ENCODE assay signal across 8 cellular contexts in genomic region chr2:20635698-20636584, GRCh38. TPM values are rescaled to one million over a fixed set of nuclear protein-coding genes. Genes with fewer than 3 reads are reported as not detected.
DNase-seq lines count a peak whose midpoint lies in the region; ATAC-seq and TF ChIP-seq lines count a peak whose summit lies in the region.

No MANE protein-coding gene starts in this region.

- H3K36me3 Mint-ChIP-seq in endodermal cell (ENCODE audit: low read depth) = peaks cover 9% of the 10 kb centered on the region
- H3K36me3 Mint-ChIP-seq in memory B cell = peaks cover 14% of the 10 kb centered on the region
- peaks cover 10% of the 10 kb centered on the region for H3K36me3 Mint-ChIP-seq in stimulated activated effector memory CD8-positive, alpha-beta T cell treated with anti-CD3 and anti-CD28 coated beads, Interleukin-12 subunit alpha, Interleukin-12 subunit beta, amount 100 ng/mL, for 72 hours

- TF ChIP-seq CTCF in endodermal cell (conservative IDR thresholded peaks at IDR 0.05) = peak; percentile 98

- H3K27me3 ChIP-seq in endodermal cell (ENCODE audit: control insufficient read depth, insufficient read depth, low read length, poor library complexity, severe bottlenecking) = no peaks in the 10 kb centered on the region

- peak overlapping the region; percentile 47 for H3K9ac ChIP-seq in endodermal cell (ENCODE audit: extremely low read depth, low read length, poor library complexity, severe bottlenecking)

- WGBS in endodermal cell (ENCODE audit: insufficient coverage in 1 of 2, insufficient read length in 1 of 2), 2 experiments = 39 to 59% methylated on average over 17 to 32 of the region's 32 CpGs

- no peaks in the 10 kb centered on the region for H3K4me1 ChIP-seq in endodermal cell (ENCODE audit: control insufficient read depth, insufficient read depth, low read length)

- H3K27ac ChIP-seq in endodermal cell (ENCODE audit: low read depth, low read length) = peak overlapping the region; percentile 74

- H3K4me1 Mint-ChIP-seq in endodermal cell = peaks cover 18% of the 10 kb centered on the region
- peaks cover 7% of the 10 kb centered on the region for H3K4me1 Mint-ChIP-seq in memory B cell
- peaks cover 10% of the 10 kb centered on the region for H3K4me1 Mint-ChIP-seq in stimulated activated effector memory CD8-positive, alpha-beta T cell treated with anti-CD3 and anti-CD28 coated beads, Interleukin-12 subunit alpha, Interleukin-12 subunit beta, amount 100 ng/mL, for 72 hours

- H3K9me3 ChIP-seq in endodermal cell (ENCODE audit: control insufficient read depth, low read length) = no peaks in the 10 kb centered on the region

- peak in 5 of 6 experiments; percentile 4 to 17 (median 6) for DNase-seq in stimulated activated naive CD4-positive, alpha-beta T cell (lab: John Stamatoyannopoulos, UW)
- no peak for DNase-seq in stimulated activated naive CD4-positive, alpha-beta T cell treated with Interleukin-2 at 50 U/mL for 16 hours (lab: John Stamatoyannopoulos, UW)
- peak; percentile 63 for DNase-seq in NCI-H2081 treated with DMSO at 0.1 percent for 48 hours (lab: John Stamatoyannopoulos, UW)
- DNase-seq in endodermal cell = peak; percentile 98
- peak; percentile 52 to 75 for DNase-seq in memory B cell (ENCODE audit: low spot score in 2 of 2)
- DNase-seq in stimulated activated effector memory CD8-positive, alpha-beta T cell treated with anti-CD3 and anti-CD28 coated beads, Interleukin-12 subunit alpha, Interleukin-12 subunit beta, amount 100 ng/mL, for 72 hours (ENCODE audit: low spot score in 2 of 2) = peak; percentile 56 to 77

- no peak overlapping the region for H3K4me3 ChIP-seq in endodermal cell (ENCODE audit: low read length)

- no peaks in the 10 kb centered on the region for H3K27me3 Mint-ChIP-seq in endodermal cell (ENCODE audit: insufficient read depth)
- H3K27me3 Mint-ChIP-seq in memory B cell = no peaks in the 10 kb centered on the region

- H3K36me3 ChIP-seq in endodermal cell (ENCODE audit: control insufficient read depth, insufficient read depth, low read length) = peaks cover 9% of the 10 kb centered on the region

- peak overlapping the region; percentile 72 for H3K27ac Mint-ChIP-seq in endodermal cell
- no peak overlapping the region for H3K27ac Mint-ChIP-seq in memory B cell
- peak overlapping the region; percentile 43 for H3K27ac Mint-ChIP-seq in stimulated activated effector memory CD8-positive, alpha-beta T cell treated with anti-CD3 and anti-CD28 coated beads, Interleukin-12 subunit alpha, Interleukin-12 subunit beta, amount 100 ng/mL, for 72 hours

- ATAC-seq in HG02884 (IDR thresholded peaks at IDR 0.05; ENCODE audit: unreplicated experiment) = peak; percentile 75
- ATAC-seq in activated CD4-positive, CD25-positive, alpha-beta regulatory T cell treated with anti-CD3 and anti-CD28 coated beads, Interleukin-2, amount 50 U/mL, for 24 hours = peak; percentile 58 to 60
- peak; percentile 86 for ATAC-seq in memory B cell (ENCODE audit: low read depth)
- peak; percentile 84 for ATAC-seq in stimulated activated effector memory CD8-positive, alpha-beta T cell treated with anti-CD3 and anti-CD28 coated beads, Interleukin-12 subunit alpha, Interleukin-12 subunit beta, amount 100 ng/mL, for 72 hours

- H3K9me3 Mint-ChIP-seq in endodermal cell = no peaks in the 10 kb centered on the region
- H3K9me3 Mint-ChIP-seq in memory B cell = no peaks in the 10 kb centered on the region
- no peaks in the 10 kb centered on the region for H3K9me3 Mint-ChIP-seq in stimulated activated effector memory CD8-positive, alpha-beta T cell treated with anti-CD3 and anti-CD28 coated beads, Interleukin-12 subunit alpha, Interleukin-12 subunit beta, amount 100 ng/mL, for 72 hours

- no peak overlapping the region for H3K4me3 Mint-ChIP-seq in endodermal cell
- no peak overlapping the region for H3K4me3 Mint-ChIP-seq in memory B cell
- H3K4me3 Mint-ChIP-seq in stimulated activated effector memory CD8-positive, alpha-beta T cell treated with anti-CD3 and anti-CD28 coated beads, Interleukin-12 subunit alpha, Interleukin-12 subunit beta, amount 100 ng/mL, for 72 hours = no peak overlapping the region

RNA-seq across cellular contexts. Expression of gene HS1BP3, which starts 15.0 kb away (rescaled TPM):
- 10 to 100 TPM; 23.0 to 26.2 TPM for total RNA-seq in endodermal cell
- polyA plus RNA-seq in endodermal cell (2013, experiment 1 of 2) = 19.6 TPM
- polyA plus RNA-seq in endodermal cell (2013, experiment 2 of 2) = 16.8 TPM

RNA-seq across cellular contexts. Expression of gene GDF7, which starts 31.0 kb away (rescaled TPM):
- under 1 TPM; 0.07 to 0.09 TPM for total RNA-seq in endodermal cell
- 9.4 TPM for polyA plus RNA-seq in endodermal cell (2013, experiment 1 of 2)
- 8.1 TPM for polyA plus RNA-seq in endodermal cell (2013, experiment 2 of 2)
